In genomic region chr19:11964496-11964857, GRCh38 we compare ENCODE assay signal across 8 cellular contexts. TPM values are rescaled to one million over a fixed set of nuclear protein-coding genes. Genes with fewer than 3 reads are reported as not detected.
A peak's percentile ranks its signal among the peaks of the same experiment; 100 is the strongest.
DNase-seq lines count a peak whose midpoint lies in the region; ATAC-seq and TF ChIP-seq lines count a peak whose summit lies in the region.

No MANE protein-coding gene starts in this region.

- H3K4me2 ChIP-seq in hepatocyte, result peak overlapping the region; percentile 87

- TF ChIP-seq CTCF in hepatocyte (IDR thresholded peaks at IDR 0.05; ENCODE audit: poor library complexity), result peak; percentile 29

- H3K4me3 ChIP-seq in hepatocyte, result no peak overlapping the region

- intact Hi-C loops in activated naive CD4-positive, alpha-beta T cell treated with anti-CD3 and anti-CD28 coated beads for 36 hours (cut with micrococcal nuclease), result loop anchor here (1.0 to 5.0 kb wide), 8 partner anchors 24 to 176 kb away; partner anchors contain the start of genes ZNF20, ZNF491 and ZNF878
- intact Hi-C loops in activated T-helper 2 cell treated with anti-CD3 and anti-CD28 coated beads, Interferon-gamma antibody, Interleukin-2, Interleukin-4, amounts not matched to agents 10 μg/mL and 5 μg/mL and 100 μg/mL, durations not matched to agents 14 hours and 24 hours and 36 hours (cut with micrococcal nuclease), result loop anchor here (1.0 to 10.0 kb wide), 3 partner anchors 23 to 90 kb away; partner anchors contain the start of genes ZNF700 and ZNF878

- no peaks in the 10 kb centered on the region for H3K36me3 Mint-ChIP-seq in activated naive CD4-positive, alpha-beta T cell treated with anti-CD3 and anti-CD28 coated beads for 36 hours (ENCODE audit: low read depth)
- H3K36me3 Mint-ChIP-seq in activated T-helper 2 cell treated with anti-CD3 and anti-CD28 coated beads, Interferon-gamma antibody, Interleukin-2, Interleukin-4, amounts not matched to agents 10 μg/mL and 5 μg/mL and 100 μg/mL, durations not matched to agents 14 hours and 24 hours and 36 hours (ENCODE audit: low read depth), result peaks cover 4% of the 10 kb centered on the region
- H3K36me3 Mint-ChIP-seq in stimulated activated effector memory CD8-positive, alpha-beta T cell treated with anti-CD3 and anti-CD28 coated beads, Interleukin-12 subunit alpha, Interleukin-12 subunit beta, amount 100 ng/mL, for 72 hours, result no peaks in the 10 kb centered on the region

- H3K36me3 ChIP-seq in hepatocyte (replicated peaks; ENCODE audit: insufficient read depth, low read depth), result no peaks in the 10 kb centered on the region

- peaks cover 11% of the 10 kb centered on the region for H3K79me2 ChIP-seq in hepatocyte

- no peaks in the 10 kb centered on the region for H3K9me2 ChIP-seq in hepatocyte (replicated peaks; ENCODE audit: insufficient read depth)

- peak; percentile 38 for ATAC-seq in stimulated activated effector memory CD8-positive, alpha-beta T cell treated with anti-CD3 and anti-CD28 coated beads, Interleukin-12 subunit alpha, Interleukin-12 subunit beta, amount 100 ng/mL, for 72 hours
- ATAC-seq in HG02623 (IDR thresholded peaks at IDR 0.05; ENCODE audit: unreplicated experiment) (no peak), HG02610 (IDR thresholded peaks at IDR 0.05; ENCODE audit: unreplicated experiment) (no peak)

- DNase-seq in activated naive CD4-positive, alpha-beta T cell treated with anti-CD3 and anti-CD28 coated beads for 36 hours, result no peak
- DNase-seq in activated naive CD4-positive, alpha-beta T cell treated with Interleukin-2 at 50 U/mL for 16 hours, result no peak
- no peak for DNase-seq in activated T-helper 2 cell treated with anti-CD3 and anti-CD28 coated beads, Interferon-gamma antibody, Interleukin-2, Interleukin-4, amounts not matched to agents 10 μg/mL and 5 μg/mL and 100 μg/mL, durations not matched to agents 14 hours and 24 hours and 36 hours (ENCODE audit: low spot score)
- DNase-seq in hepatocyte (ENCODE audit: low spot score) (no peak), T-helper 9 cell (no peak)
- DNase-seq in stimulated activated effector memory CD8-positive, alpha-beta T cell treated with anti-CD3 and anti-CD28 coated beads, Interleukin-12 subunit alpha, Interleukin-12 subunit beta, amount 100 ng/mL, for 72 hours (ENCODE audit: low spot score in 2 of 2), result no peak

- H4K20me1 ChIP-seq in hepatocyte (ENCODE audit: insufficient read depth, poor library complexity, severe bottlenecking), result no peaks in the 10 kb centered on the region

- H3K4me3 Mint-ChIP-seq in activated naive CD4-positive, alpha-beta T cell treated with anti-CD3 and anti-CD28 coated beads for 36 hours, result peak overlapping the region; percentile 86
- peak overlapping the region; percentile 83 for H3K4me3 Mint-ChIP-seq in activated T-helper 2 cell treated with anti-CD3 and anti-CD28 coated beads, Interferon-gamma antibody, Interleukin-2, Interleukin-4, amounts not matched to agents 10 μg/mL and 5 μg/mL and 100 μg/mL, durations not matched to agents 14 hours and 24 hours and 36 hours (ENCODE audit: low read depth)
- H3K4me3 Mint-ChIP-seq in stimulated activated effector memory CD8-positive, alpha-beta T cell treated with anti-CD3 and anti-CD28 coated beads, Interleukin-12 subunit alpha, Interleukin-12 subunit beta, amount 100 ng/mL, for 72 hours, result peak overlapping the region; percentile 79

- peak overlapping the region; percentile 30 for H2AFZ ChIP-seq in hepatocyte

- H3K9me3 ChIP-seq in hepatocyte (ENCODE audit: low read depth), result no peaks in the 10 kb centered on the region

- no peaks in the 10 kb centered on the region for H3K27me3 Mint-ChIP-seq in activated naive CD4-positive, alpha-beta T cell treated with anti-CD3 and anti-CD28 coated beads for 36 hours (ENCODE audit: low read depth)
- H3K27me3 Mint-ChIP-seq in activated T-helper 2 cell treated with anti-CD3 and anti-CD28 coated beads, Interferon-gamma antibody, Interleukin-2, Interleukin-4, amounts not matched to agents 10 μg/mL and 5 μg/mL and 100 μg/mL, durations not matched to agents 14 hours and 24 hours and 36 hours (ENCODE audit: low read depth), result no peaks in the 10 kb centered on the region

- H3K4me1 Mint-ChIP-seq in activated naive CD4-positive, alpha-beta T cell treated with anti-CD3 and anti-CD28 coated beads for 36 hours (ENCODE audit: low read depth), result peaks cover 20% of the 10 kb centered on the region
- H3K4me1 Mint-ChIP-seq in activated T-helper 2 cell treated with anti-CD3 and anti-CD28 coated beads, Interferon-gamma antibody, Interleukin-2, Interleukin-4, amounts not matched to agents 10 μg/mL and 5 μg/mL and 100 μg/mL, durations not matched to agents 14 hours and 24 hours and 36 hours (ENCODE audit: low read depth), result peaks cover 17% of the 10 kb centered on the region
- H3K4me1 Mint-ChIP-seq in stimulated activated effector memory CD8-positive, alpha-beta T cell treated with anti-CD3 and anti-CD28 coated beads, Interleukin-12 subunit alpha, Interleukin-12 subunit beta, amount 100 ng/mL, for 72 hours, result peaks cover 22% of the 10 kb centered on the region

- CTCF ChIA-PET in activated naive CD4-positive, alpha-beta T cell treated with anti-CD3 and anti-CD28 coated beads for 36 hours (lab: Charles Lee), result interaction anchor here (0.5 to 4.4 kb wide), 17 partner anchors 10 to 306 kb away, joined by 3 to 45 read pairs (median 8); partner anchors contain the start of genes ZNF20, ZNF491 and ZNF700

- H3K27me3 ChIP-seq in hepatocyte, result no peaks in the 10 kb centered on the region

- H3K27ac Mint-ChIP-seq in activated naive CD4-positive, alpha-beta T cell treated with anti-CD3 and anti-CD28 coated beads for 36 hours, result peak overlapping the region; percentile 85
- peak overlapping the region; percentile 82 for H3K27ac Mint-ChIP-seq in activated T-helper 2 cell treated with anti-CD3 and anti-CD28 coated beads, Interferon-gamma antibody, Interleukin-2, Interleukin-4, amounts not matched to agents 10 μg/mL and 5 μg/mL and 100 μg/mL, durations not matched to agents 14 hours and 24 hours and 36 hours
- peak overlapping the region; percentile 82 for H3K27ac Mint-ChIP-seq in stimulated activated effector memory CD8-positive, alpha-beta T cell treated with anti-CD3 and anti-CD28 coated beads, Interleukin-12 subunit alpha, Interleukin-12 subunit beta, amount 100 ng/mL, for 72 hours

- peak overlapping the region; percentile 98 for H3K27ac ChIP-seq in hepatocyte

- 3% methylated on average over 8 of the region's 8 CpGs for WGBS in hepatocyte (ENCODE audit: low lambda C conversion rate, missing lambda C conversion rate)

- no peaks in the 10 kb centered on the region for H3K9me3 Mint-ChIP-seq in activated naive CD4-positive, alpha-beta T cell treated with anti-CD3 and anti-CD28 coated beads for 36 hours
- peaks cover 16% of the 10 kb centered on the region for H3K9me3 Mint-ChIP-seq in activated T-helper 2 cell treated with anti-CD3 and anti-CD28 coated beads, Interferon-gamma antibody, Interleukin-2, Interleukin-4, amounts not matched to agents 10 μg/mL and 5 μg/mL and 100 μg/mL, durations not matched to agents 14 hours and 24 hours and 36 hours
- H3K9me3 Mint-ChIP-seq in stimulated activated effector memory CD8-positive, alpha-beta T cell treated with anti-CD3 and anti-CD28 coated beads, Interleukin-12 subunit alpha, Interleukin-12 subunit beta, amount 100 ng/mL, for 72 hours, result no peaks in the 10 kb centered on the region

- H3K4me1 ChIP-seq in hepatocyte (ENCODE audit: insufficient read depth), result peaks cover 7% of the 10 kb centered on the region

RNA-seq across cellular contexts. Expression of gene ZNF763, which starts 0.4 kb away (rescaled TPM):
- total RNA-seq in activated naive CD4-positive, alpha-beta T cell treated with anti-CD3 and anti-CD28 coated beads for 36 hours, result under 1 TPM; 0.50 to 0.54 TPM
- total RNA-seq in activated T-helper 2 cell treated with anti-CD3 and anti-CD28 coated beads, Interferon-gamma antibody, Interleukin-2, Interleukin-4, amounts not matched to agents 10 μg/mL and 5 μg/mL and 100 μg/mL, durations not matched to agents 14 hours and 24 hours and 36 hours, result 0.43 and 0.74 TPM in 2 replicates
- 1.7 and 3.0 TPM in 2 replicates for total RNA-seq in hepatocyte
- 1.2 and 2.8 TPM in 2 replicates for polyA plus RNA-seq in hepatocyte

RNA-seq across cellular contexts. Expression of gene ZNF700, which starts 39.6 kb away (rescaled TPM):
- 10 to 100 TPM; 12.3 to 12.4 TPM for total RNA-seq in activated naive CD4-positive, alpha-beta T cell treated with anti-CD3 and anti-CD28 coated beads for 36 hours
- total RNA-seq in activated T-helper 2 cell treated with anti-CD3 and anti-CD28 coated beads, Interferon-gamma antibody, Interleukin-2, Interleukin-4, amounts not matched to agents 10 μg/mL and 5 μg/mL and 100 μg/mL, durations not matched to agents 14 hours and 24 hours and 36 hours, result 14.5 and 14.6 TPM in 2 replicates
- 7.5 and 11.7 TPM in 2 replicates for total RNA-seq in hepatocyte
- 3.6 and 5.6 TPM in 2 replicates for polyA plus RNA-seq in hepatocyte
